ENCODE assay signal across 11 cellular contexts in the genomic region with DNA sequence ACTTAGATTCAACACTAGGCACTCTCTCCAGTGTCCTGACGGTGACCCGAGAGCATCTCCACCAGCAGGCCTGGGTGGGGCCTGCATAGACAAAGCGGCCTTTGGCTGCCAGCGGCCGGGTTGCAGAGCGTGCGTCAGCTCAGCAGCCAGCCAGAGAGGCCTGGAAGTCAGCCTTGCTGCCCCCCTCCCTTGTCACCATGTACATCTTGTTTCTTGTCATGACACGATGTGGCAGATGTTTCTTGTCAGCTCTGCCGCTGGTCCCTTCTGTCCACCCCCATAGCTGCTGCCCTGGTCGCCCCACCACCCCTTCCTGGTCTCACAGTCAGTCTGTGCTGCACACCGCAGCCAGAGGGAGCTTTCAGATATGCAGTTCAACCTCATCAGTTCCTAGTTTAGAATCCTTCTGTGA. TPM values are rescaled to one million over a fixed set of nuclear protein-coding genes. Genes with fewer than 3 reads are reported as not detected.
A peak's percentile ranks its signal among the peaks of the same experiment; 100 is the strongest.
DNase-seq lines count a peak whose midpoint lies in the region; ATAC-seq and TF ChIP-seq lines count a peak whose summit lies in the region.
"Had no signal": no experiment of that assay in that cellular context is flagged by ENCODE, and none has a peak within 500 bp of the region (broad histone marks: within the 10 kb centered on the region; RNA-seq: fewer than 3 reads in every experiment).

No MANE protein-coding gene starts in this region.

- peak; percentile 85 for DNase-seq in Ammon's horn (ENCODE audit: low spot score)
- DNase-seq in body of pancreas, result peak in 1 of 4 donors; percentile 39
- peak; percentile 80 for DNase-seq in left ventricle myocardium inferior
- peak in 9 of 10 donors; percentile 23 to 95 (median 60) for DNase-seq in posterior cingulate gyrus
- no peak for DNase-seq in T-helper 9 cell
- DNase-seq in activated T-helper 2 cell treated with anti-CD3 and anti-CD28 coated beads, Interferon-gamma antibody, Interleukin-2, Interleukin-4, amounts not matched to agents 10 μg/mL and 5 μg/mL and 100 μg/mL, durations not matched to agents 14 hours and 24 hours and 36 hours (ENCODE audit: low spot score), result no peak
- DNase-seq in stimulated activated CD4-positive, alpha-beta T cell treated with anti-CD3 and anti-CD28 coated beads, Interleukin-4, amount 100 ng/mL, for 4 hours, result no peak
- DNase-seq: CD4-positive, CD25-positive, alpha-beta regulatory T cell had no signal

- no peaks in the 10 kb centered on the region for H3K9me3 Mint-ChIP-seq in activated T-helper 2 cell treated with anti-CD3 and anti-CD28 coated beads, Interferon-gamma antibody, Interleukin-2, Interleukin-4, amounts not matched to agents 10 μg/mL and 5 μg/mL and 100 μg/mL, durations not matched to agents 14 hours and 24 hours and 36 hours
- H3K9me3 Mint-ChIP-seq: activated naive CD4-positive, alpha-beta T cell treated with anti-CD3 and anti-CD28 coated beads, Interleukin-2, amount 50 U/mL, for 24 hours had no signal

- peaks cover 2% of the 10 kb centered on the region for H3K27me3 Mint-ChIP-seq in activated T-helper 2 cell treated with anti-CD3 and anti-CD28 coated beads, Interferon-gamma antibody, Interleukin-2, Interleukin-4, amounts not matched to agents 10 μg/mL and 5 μg/mL and 100 μg/mL, durations not matched to agents 14 hours and 24 hours and 36 hours (ENCODE audit: low read depth)
- H3K27me3 Mint-ChIP-seq: activated naive CD4-positive, alpha-beta T cell treated with anti-CD3 and anti-CD28 coated beads, Interleukin-2, amount 50 U/mL, for 24 hours had no signal

- no peaks in the 10 kb centered on the region for H3K36me3 Mint-ChIP-seq in activated T-helper 2 cell treated with anti-CD3 and anti-CD28 coated beads, Interferon-gamma antibody, Interleukin-2, Interleukin-4, amounts not matched to agents 10 μg/mL and 5 μg/mL and 100 μg/mL, durations not matched to agents 14 hours and 24 hours and 36 hours (ENCODE audit: low read depth)
- H3K36me3 Mint-ChIP-seq: activated naive CD4-positive, alpha-beta T cell treated with anti-CD3 and anti-CD28 coated beads, Interleukin-2, amount 50 U/mL, for 24 hours had no signal

- no peak overlapping the region for H3K4me3 Mint-ChIP-seq in activated T-helper 2 cell treated with anti-CD3 and anti-CD28 coated beads, Interferon-gamma antibody, Interleukin-2, Interleukin-4, amounts not matched to agents 10 μg/mL and 5 μg/mL and 100 μg/mL, durations not matched to agents 14 hours and 24 hours and 36 hours (ENCODE audit: low read depth)
- H3K4me3 Mint-ChIP-seq: activated naive CD4-positive, alpha-beta T cell treated with anti-CD3 and anti-CD28 coated beads, Interleukin-2, amount 50 U/mL, for 24 hours; CD4-positive, CD25-positive, alpha-beta regulatory T cell had no signal

- 78 to 89% methylated on average over 11 of the region's 11 CpGs for WGBS in body of pancreas, 2 donors

- H3K27ac ChIP-seq in body of pancreas, result peak overlapping the region in 2 of 4 donors; percentile 35 to 42
- H3K27ac ChIP-seq in left ventricle myocardium inferior (replicated peaks), result peak overlapping the region; percentile 77

- TF ChIP-seq POLR2A in body of pancreas (IDR thresholded peaks at IDR 0.05), result no peak

- H3K4me1 Mint-ChIP-seq in activated T-helper 2 cell treated with anti-CD3 and anti-CD28 coated beads, Interferon-gamma antibody, Interleukin-2, Interleukin-4, amounts not matched to agents 10 μg/mL and 5 μg/mL and 100 μg/mL, durations not matched to agents 14 hours and 24 hours and 36 hours (ENCODE audit: low read depth), result no peaks in the 10 kb centered on the region
- H3K4me1 Mint-ChIP-seq: activated naive CD4-positive, alpha-beta T cell treated with anti-CD3 and anti-CD28 coated beads, Interleukin-2, amount 50 U/mL, for 24 hours; CD4-positive, CD25-positive, alpha-beta regulatory T cell had no signal

- H3K36me3 ChIP-seq in body of pancreas (replicated peaks in 1 of 2; ENCODE audit: insufficient read depth in 1 of 2, low read depth in 2 of 2) (no peaks in the 10 kb centered on the region), left ventricle myocardium inferior (no peaks in the 10 kb centered on the region)

- TF ChIP-seq CTCF in body of pancreas (IDR thresholded peaks at IDR 0.05), result peak in 1 of 7 experiments; percentile 8
- peak; percentile 74 for TF ChIP-seq CTCF in left ventricle myocardium inferior (IDR thresholded peaks at IDR 0.05; ENCODE audit: borderline replicate concordance)

- no peaks in the 10 kb centered on the region for H3K27me3 ChIP-seq in body of pancreas
- no peaks in the 10 kb centered on the region for H3K27me3 ChIP-seq in left ventricle myocardium inferior (ENCODE audit: low read depth)

- ATAC-seq in body of pancreas (peak; percentile 21), HG03095 (IDR thresholded peaks at IDR 0.05; ENCODE audit: unreplicated experiment) (no peak)

- H3K4me1 ChIP-seq in body of pancreas, result peaks cover 21% of the 10 kb centered on the region
- peaks cover 31% of the 10 kb centered on the region for H3K4me1 ChIP-seq in left ventricle myocardium inferior
- H3K4me1 ChIP-seq: parathyroid adenoma had no signal

- intact Hi-C loops in body of pancreas (cut with DNase I) (no loop called here), left ventricle myocardium inferior (cut with micrococcal nuclease) (no loop called here), posterior cingulate gyrus (cut with DNase I) (no loop called here)
- intact Hi-C loops in activated T-helper 2 cell treated with anti-CD3 and anti-CD28 coated beads, Interferon-gamma antibody, Interleukin-2, Interleukin-4, amounts not matched to agents 10 μg/mL and 5 μg/mL and 100 μg/mL, durations not matched to agents 14 hours and 24 hours and 36 hours (cut with micrococcal nuclease), result no loop called here

- H3K4me3 ChIP-seq in body of pancreas (no peak overlapping the region), left ventricle myocardium inferior (no peak overlapping the region)

- H3K27ac Mint-ChIP-seq in activated T-helper 2 cell treated with anti-CD3 and anti-CD28 coated beads, Interferon-gamma antibody, Interleukin-2, Interleukin-4, amounts not matched to agents 10 μg/mL and 5 μg/mL and 100 μg/mL, durations not matched to agents 14 hours and 24 hours and 36 hours, result no peak overlapping the region
- H3K27ac Mint-ChIP-seq: activated naive CD4-positive, alpha-beta T cell treated with anti-CD3 and anti-CD28 coated beads, Interleukin-2, amount 50 U/mL, for 24 hours; CD4-positive, CD25-positive, alpha-beta regulatory T cell had no signal

- H3K9me3 ChIP-seq in body of pancreas (no peaks in the 10 kb centered on the region), left ventricle myocardium inferior (replicated peaks) (peaks cover 10% of the 10 kb centered on the region)

RNA-seq across cellular contexts. Expression of a gene that starts 33.1 kb away (rescaled TPM):
- total RNA-seq in body of pancreas (10 to 100 TPM; 38.1 to 41.2 TPM), left ventricle myocardium inferior (85.4 TPM)
- total RNA-seq in activated T-helper 2 cell treated with anti-CD3 and anti-CD28 coated beads, Interferon-gamma antibody, Interleukin-2, Interleukin-4, amounts not matched to agents 10 μg/mL and 5 μg/mL and 100 μg/mL, durations not matched to agents 14 hours and 24 hours and 36 hours, result 11.6 and 11.8 TPM in 2 replicates

RNA-seq across cellular contexts. Expression of a gene that starts 59.2 kb away (rescaled TPM):
- 10 to 100 TPM in 1 of 2 donors, 1 to 10 TPM in 1; 7.0 to 15.8 TPM for total RNA-seq in body of pancreas
- total RNA-seq in left ventricle myocardium inferior, result 17.2 TPM
- total RNA-seq in activated T-helper 2 cell treated with anti-CD3 and anti-CD28 coated beads, Interferon-gamma antibody, Interleukin-2, Interleukin-4, amounts not matched to agents 10 μg/mL and 5 μg/mL and 100 μg/mL, durations not matched to agents 14 hours and 24 hours and 36 hours, result 3.3 and 4.2 TPM in 2 replicates

Comparison
In these comparisons a context has a peak if more than half of its experiments do, and no peak if none do; other contexts are left out.
1. DNase-seq: peak in Ammon's horn (single experiment), left ventricle myocardium inferior (single experiment) and posterior cingulate gyrus (9 of 10); none in T-helper 9 cell (single experiment), activated T-helper 2 cell treated with anti-CD3 and anti-CD28 coated beads, Interferon-gamma antibody, Interleukin-2, Interleukin-4, amounts not matched to agents 10 μg/mL and 5 μg/mL and 100 μg/mL, durations not matched to agents 14 hours and 24 hours and 36 hours (single experiment) and stimulated activated CD4-positive, alpha-beta T cell treated with anti-CD3 and anti-CD28 coated beads, Interleukin-4, amount 100 ng/mL, for 4 hours (0 of 2).